In the genomic region with DNA sequence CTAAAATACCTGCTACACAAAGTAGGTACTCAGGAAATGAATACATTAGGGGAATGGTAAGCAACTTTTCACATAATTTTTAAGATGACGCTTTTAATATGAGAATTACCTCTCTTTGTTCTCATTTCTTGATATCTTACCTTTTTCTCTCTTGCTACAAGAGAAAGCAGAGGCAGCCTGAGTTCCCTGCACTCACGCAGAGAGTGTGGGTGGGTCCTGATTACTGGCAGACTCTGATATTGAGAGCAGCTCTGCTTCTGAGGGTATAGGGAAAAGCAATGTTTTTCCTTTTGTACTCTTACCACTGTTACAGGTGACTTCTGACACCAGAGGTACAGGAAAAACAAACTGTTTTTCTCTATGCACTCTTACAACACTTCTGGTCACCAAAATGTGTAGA, we compare ENCODE assay signal across 28 cellular contexts.
"Had no signal": no experiment of that assay in that cellular context is flagged by ENCODE, and none has a peak within 500 bp of the region (broad histone marks: within the 10 kb centered on the region; RNA-seq: fewer than 3 reads in every experiment).

No MANE protein-coding gene starts in this region.

- H3K9me3 Mint-ChIP-seq: nephron progenitor cell; neural crest cell; stimulated activated effector memory CD8-positive, alpha-beta T cell treated with anti-CD3 and anti-CD28 coated beads, Interleukin-12 subunit alpha, Interleukin-12 subunit beta, amount 100 ng/mL, for 72 hours; stimulated activated naive B cell treated with anti-CD40 and anti-IgM and Interleukin-4, amounts not matched to agents 10 μg/mL and 1 μg/mL and 100 μg/mL, for 72 hours had no signal

- H3K4me3 Mint-ChIP-seq: naive thymus-derived CD8-positive, alpha-beta T cell; natural killer cell treated with Interleukin-12 subunit alpha and Interleukin-12 subunit beta and Interleukin-15 and Interleukin-18, amount 100 ng/mL, for 72 hours; nephron progenitor cell; neural crest cell; stimulated activated effector memory CD8-positive, alpha-beta T cell treated with anti-CD3 and anti-CD28 coated beads, Interleukin-12 subunit alpha, Interleukin-12 subunit beta, amount 100 ng/mL, for 72 hours; stimulated activated naive B cell treated with anti-CD40 and anti-IgM and Interleukin-4, amounts not matched to agents 10 μg/mL and 1 μg/mL and 100 μg/mL, for 72 hours; stimulated activated naive CD8-positive, alpha-beta T cell treated with anti-CD3 and anti-CD28 coated beads, Interleukin-15, Interleukin-2, amounts not matched to agents 100 ng/mL and 50 ng/mL, for 24 hours had no signal

- DNase-seq: naive thymus-derived CD8-positive, alpha-beta T cell; nephron progenitor cell; ovary; posterior cingulate gyrus; right cardiac atrium; right lobe of liver; sigmoid colon; small intestine; stimulated activated CD4-positive, alpha-beta T cell treated with anti-CD3 and anti-CD28 coated beads, Interleukin-15, amount 100 ng/mL, for 24 hours; stimulated activated CD4-positive, alpha-beta T cell treated with anti-CD3 and anti-CD28 coated beads, Interleukin-2, amount 100 ng/mL, for 24 hours; stimulated activated CD4-positive, alpha-beta T cell treated with anti-CD3 and anti-CD28 coated beads, Interleukin-2, amount 100 ng/mL, for 48 hours; stimulated activated CD4-positive, alpha-beta T cell treated with anti-CD3 and anti-CD28 coated beads, Interleukin-4, amount 100 ng/mL, for 24 hours; stimulated activated naive B cell treated with anti-CD40 and anti-IgM and Interleukin-4, amounts not matched to agents 10 μg/mL and 1 μg/mL and 100 μg/mL, for 72 hours; stimulated activated naive CD4-positive, alpha-beta T cell treated with Interleukin-2 at 50 U/mL for 16 hours; stomach; thyroid gland; trophoblast cell had no signal

- H3K36me3 ChIP-seq: neutrophil, ovary, prostate gland, right lobe of liver, sigmoid colon, stomach, thoracic aorta, thyroid gland, tibial nerve, upper lobe of left lung, vagina had no signal

- H3K27ac ChIP-seq: neutrophil, ovary, parathyroid adenoma, prostate gland, right lobe of liver, sigmoid colon, stomach, thoracic aorta, thyroid gland, tibial nerve, upper lobe of left lung, vagina had no signal

- H3K36me3 Mint-ChIP-seq: naive thymus-derived CD8-positive, alpha-beta T cell; natural killer cell treated with Interleukin-12 subunit alpha and Interleukin-12 subunit beta and Interleukin-15 and Interleukin-18, amount 100 ng/mL, for 72 hours; stimulated activated effector memory CD8-positive, alpha-beta T cell treated with anti-CD3 and anti-CD28 coated beads, Interleukin-12 subunit alpha, Interleukin-12 subunit beta, amount 100 ng/mL, for 72 hours; stimulated activated naive B cell treated with anti-CD40 and anti-IgM and Interleukin-4, amounts not matched to agents 10 μg/mL and 1 μg/mL and 100 μg/mL, for 72 hours had no signal

- H3K27ac Mint-ChIP-seq: naive thymus-derived CD8-positive, alpha-beta T cell; natural killer cell treated with Interleukin-12 subunit alpha and Interleukin-12 subunit beta and Interleukin-15 and Interleukin-18, amount 100 ng/mL, for 72 hours; nephron progenitor cell; stimulated activated effector memory CD8-positive, alpha-beta T cell treated with anti-CD3 and anti-CD28 coated beads, Interleukin-12 subunit alpha, Interleukin-12 subunit beta, amount 100 ng/mL, for 72 hours; stimulated activated naive B cell treated with anti-CD40 and anti-IgM and Interleukin-4, amounts not matched to agents 10 μg/mL and 1 μg/mL and 100 μg/mL, for 72 hours; stimulated activated naive CD8-positive, alpha-beta T cell treated with anti-CD3 and anti-CD28 coated beads, Interleukin-15, Interleukin-2, amounts not matched to agents 100 ng/mL and 50 ng/mL, for 24 hours had no signal

- H3K9me3 ChIP-seq: neutrophil, ovary, prostate gland, right lobe of liver, sigmoid colon, stomach, thoracic aorta, thyroid gland, tibial nerve, upper lobe of left lung, vagina had no signal

- H3K27me3 ChIP-seq: ovary, right lobe of liver, thyroid gland, upper lobe of left lung, vagina had no signal

- H3K4me1 ChIP-seq: parathyroid adenoma, prostate gland, right lobe of liver, thyroid gland had no signal

- H3K4me1 Mint-ChIP-seq: naive thymus-derived CD8-positive, alpha-beta T cell; neural crest cell; stimulated activated effector memory CD8-positive, alpha-beta T cell treated with anti-CD3 and anti-CD28 coated beads, Interleukin-12 subunit alpha, Interleukin-12 subunit beta, amount 100 ng/mL, for 72 hours; stimulated activated naive B cell treated with anti-CD40 and anti-IgM and Interleukin-4, amounts not matched to agents 10 μg/mL and 1 μg/mL and 100 μg/mL, for 72 hours had no signal

- ATAC-seq: naive thymus-derived CD8-positive, alpha-beta T cell; natural killer cell treated with Interleukin-12 subunit alpha and Interleukin-12 subunit beta and Interleukin-15 and Interleukin-18, amount 100 ng/mL, for 72 hours; right cardiac atrium; right lobe of liver; stimulated activated effector memory CD8-positive, alpha-beta T cell treated with anti-CD3 and anti-CD28 coated beads, Interleukin-12 subunit alpha, Interleukin-12 subunit beta, amount 100 ng/mL, for 72 hours; stimulated activated naive B cell treated with anti-CD40 and anti-IgM and Interleukin-4, amounts not matched to agents 10 μg/mL and 1 μg/mL and 100 μg/mL, for 72 hours had no signal

- H3K4me3 ChIP-seq: ovary, prostate gland, right lobe of liver, sigmoid colon, stomach, thoracic aorta, thyroid gland, tibial nerve, upper lobe of left lung, vagina had no signal
